Comparison of ENCODE assay signal across 30 cellular contexts in the genomic region with DNA sequence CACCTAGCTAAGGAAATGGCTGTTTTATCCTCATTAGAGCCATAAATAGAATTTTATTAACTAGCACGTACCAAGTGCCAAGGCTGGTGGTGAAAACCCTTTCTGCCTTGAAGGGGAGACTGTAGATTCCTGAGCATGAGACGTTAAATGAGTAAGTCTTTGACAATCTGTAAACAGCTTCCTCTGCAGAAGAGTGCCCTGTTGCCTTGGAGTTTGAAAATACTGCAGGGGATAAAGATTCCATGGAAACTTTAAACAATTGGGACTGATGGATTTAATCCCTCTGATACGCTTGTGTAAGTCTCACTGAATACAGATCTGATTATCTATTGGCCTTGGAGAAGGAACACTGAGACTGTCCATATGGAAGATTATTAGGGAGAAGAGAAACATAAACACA.
"Had no signal": no experiment of that assay in that cellular context is flagged by ENCODE, and none has a peak within 500 bp of the region (broad histone marks: within the 10 kb centered on the region; RNA-seq: fewer than 3 reads in every experiment).

No MANE protein-coding gene starts in this region.

- H3K9ac ChIP-seq: SK-N-SH had no signal

- H3K27ac Mint-ChIP-seq: activated B cell treated with CpG ODN at 0.5 μM for 24 hours; activated CD4-positive, alpha-beta memory T cell treated with anti-CD3 and anti-CD28 coated beads for 36 hours; activated CD4-positive, alpha-beta T cell treated with anti-CD3 and anti-CD28 coated beads, Interleukin-2, amount 10 ng/mL, durations not matched to agents 7 days and 5 days; activated naive CD4-positive, alpha-beta T cell treated with anti-CD3 and anti-CD28 coated beads, Interleukin-2, amount 50 U/mL, for 72 hours; activated naive CD8-positive, alpha-beta T cell treated with anti-CD3 and anti-CD28 coated beads, Interleukin-2, amount 50 U/mL, for 24 hours; T-helper 2 cell treated with Interferon-gamma antibody and Interleukin-4, amounts not matched to agents 5 μg/mL and 100 μg/mL, for 36 hours had no signal

- H3K4me3 Mint-ChIP-seq: activated B cell treated with CpG ODN at 0.5 μM for 24 hours; activated CD4-positive, alpha-beta memory T cell treated with anti-CD3 and anti-CD28 coated beads for 36 hours; activated CD4-positive, alpha-beta T cell treated with anti-CD3 and anti-CD28 coated beads, Interleukin-2, amount 10 ng/mL, durations not matched to agents 7 days and 5 days; activated naive CD8-positive, alpha-beta T cell treated with anti-CD3 and anti-CD28 coated beads, Interleukin-2, amount 50 U/mL, for 24 hours; activated T-cell treated with anti-CD3 and anti-CD28 coated beads, Interleukin-2, amount 50 U/mL, for 4 hours; T-helper 2 cell treated with Interferon-gamma antibody and Interleukin-4, amounts not matched to agents 5 μg/mL and 100 μg/mL, for 36 hours had no signal

- H3K27me3 Mint-ChIP-seq: activated B cell treated with CpG ODN at 0.5 μM for 24 hours; activated CD4-positive, alpha-beta memory T cell treated with anti-CD3 and anti-CD28 coated beads for 36 hours; activated CD4-positive, alpha-beta T cell treated with anti-CD3 and anti-CD28 coated beads, Interleukin-2, amount 10 ng/mL, durations not matched to agents 7 days and 5 days; activated naive CD8-positive, alpha-beta T cell treated with anti-CD3 and anti-CD28 coated beads, Interleukin-2, amount 50 U/mL, for 24 hours had no signal

- H3K36me3 ChIP-seq: ascending aorta, Peyer's patch, SJCRH30 had no signal

- H3K4me2 ChIP-seq: SK-N-SH had no signal

- H3K27me3 ChIP-seq: ascending aorta, Peyer's patch had no signal

- ATAC-seq: activated naive CD4-positive, alpha-beta T cell treated with anti-CD3 and anti-CD28 coated beads, Interleukin-2, amount 50 U/mL, for 72 hours; activated naive CD8-positive, alpha-beta T cell treated with anti-CD3 and anti-CD28 coated beads, Interleukin-2, amount 50 U/mL, for 24 hours; activated T-cell treated with anti-CD3 and anti-CD28 coated beads, Interleukin-2, amount 50 U/mL, for 4 hours; K562 had no signal

- H3K9me3 ChIP-seq: ascending aorta, Peyer's patch, SJCRH30, SK-N-SH had no signal

- H3K9me3 Mint-ChIP-seq: activated B cell treated with CpG ODN at 0.5 μM for 24 hours had no signal

- H3K4me1 ChIP-seq: ascending aorta, Peyer's patch, SJCRH30 had no signal

- H3K36me3 Mint-ChIP-seq: activated CD4-positive, alpha-beta memory T cell treated with anti-CD3 and anti-CD28 coated beads for 36 hours had no signal

- H3K27ac ChIP-seq: ascending aorta, Peyer's patch, RWPE1, SJCRH30 had no signal

- H3K4me3 ChIP-seq: ascending aorta, K562, Peyer's patch, SJCRH30 had no signal

- H3K4me1 Mint-ChIP-seq: activated B cell treated with CpG ODN at 0.5 μM for 24 hours; activated CD4-positive, alpha-beta T cell treated with anti-CD3 and anti-CD28 coated beads, Interleukin-2, amount 10 ng/mL, durations not matched to agents 7 days and 5 days; activated naive CD8-positive, alpha-beta T cell treated with anti-CD3 and anti-CD28 coated beads, Interleukin-2, amount 50 U/mL, for 24 hours had no signal

- DNase-seq: activated B cell treated with CpG ODN at 0.5 μM for 24 hours; activated CD4-positive, alpha-beta memory T cell treated with anti-CD3 and anti-CD28 coated beads for 36 hours; activated CD4-positive, alpha-beta T cell treated with anti-CD3 and anti-CD28 coated beads for 1 hour; activated CD4-positive, alpha-beta T cell treated with anti-CD3 and anti-CD28 coated beads, Interleukin-2, amount 10 ng/mL, durations not matched to agents 7 days and 5 days; activated CD8-positive, alpha-beta memory T cell treated with anti-CD3 and anti-CD28 coated beads for 24 hours; activated effector memory CD4-positive, alpha-beta T cell treated with anti-CD3 and anti-CD28 coated beads, Interleukin-2, amount 50 U/mL, for 16 hours; activated naive CD4-positive, alpha-beta T cell treated with Interleukin-2 at 50 U/mL for 16 hours; activated naive CD8-positive, alpha-beta T cell treated with anti-CD3 and anti-CD28 coated beads, Interleukin-2, amount 50 U/mL, for 24 hours; activated T-cell treated with anti-CD3 and anti-CD28 coated beads, Interleukin-2, amount 50 U/mL, for 4 hours; amniotic stem cell; Kasumi-1; NCI-H1048; NCI-H146; NCI-H187 treated with DMSO at 0.1 percent for 48 hours; NCI-H2081 treated with DMSO at 0.1 percent for 48 hours; NCI-H446 treated with DMSO at 0.1 percent for 48 hours; NCI-H524 treated with DMSO at 0.1 percent for 48 hours; NCI-H748 treated with DMSO at 0.1 percent for 48 hours; NK-92 treated with Interleukin-12 subunit alpha and Interleukin-12 subunit beta, amount 100 ng/mL, for 24 hours; OCI-M1; Peyer's patch; Right ventricle myocardium superior; SJCRH30; SK-N-SH; SW 1271 had no signal
